Comparison of ENCODE assay signal across 1 cellular context in genomic region chr15:44663410-44664272, GRCh38.
TF ChIP-seq lines count a peak whose summit lies in the region.

Gene SPG11 (minus strand): TSS chr15:44663662. CDS start chr15:44663647, 15 bp downstream.

TF ChIP-seq in HepG2, 621 proteins besides CTCF, POLR2A, EP300 and RAD21 (continued from another document and continues in another):
- TF ChIP-seq ZBTB40 (IDR thresholded peaks at IDR 0.05): peak; percentile 52
- TF ChIP-seq ZBTB40 (CRISPR knock-in tag; IDR thresholded peaks at IDR 0.05): peak; percentile 77
- TF ChIP-seq YEATS2 (CRISPR knock-in tag; IDR thresholded peaks at IDR 0.05; ENCODE audit: borderline replicate concordance): peak; percentile 92; the same call in 1 of the 2 replicates
- 0 out of 2 replicates have a peak, but pooled peaks have one; percentile 75 for TF ChIP-seq ZNF703 (CRISPR knock-in tag; IDR thresholded peaks at IDR 0.05; ENCODE audit: borderline replicate concordance)
- TF ChIP-seq ZNF281 (CRISPR knock-in tag; IDR thresholded peaks at IDR 0.05; ENCODE audit: borderline replicate concordance): peak; percentile 27; the same call in 1 of the 2 replicates
- TF ChIP-seq ZBED4 (CRISPR knock-in tag; IDR thresholded peaks at IDR 0.05; ENCODE audit: borderline replicate concordance): 0 out of 2 replicates have a peak, but pooled peaks have one; percentile 54
- TF ChIP-seq DMTF1 (CRISPR knock-in tag; IDR thresholded peaks at IDR 0.05): no peak
- TF ChIP-seq ZNF569 (CRISPR knock-in tag; IDR thresholded peaks at IDR 0.05; ENCODE audit: borderline replicate concordance): peak; percentile 79; the same call in 1 of the 2 replicates
- TF ChIP-seq ZNF556 (CRISPR knock-in tag; IDR thresholded peaks at IDR 0.05; ENCODE audit: borderline replicate concordance): peak; percentile 30; the same call in 1 of the 2 replicates
- TF ChIP-seq ZFP91 (CRISPR knock-in tag; IDR thresholded peaks at IDR 0.05; ENCODE audit: borderline replicate concordance): peak; percentile 95; the same call in 1 of the 2 replicates
- TF ChIP-seq ZNF558 (CRISPR knock-in tag; IDR thresholded peaks at IDR 0.05; ENCODE audit: borderline replicate concordance): 0 out of 2 replicates have a peak, but pooled peaks have one; percentile 70
- TF ChIP-seq ZMYM4 (CRISPR knock-in tag; IDR thresholded peaks at IDR 0.05): peak; percentile 92
- TF ChIP-seq MAX (IDR thresholded peaks at IDR 0.05): peak; percentile 98
- peak; percentile 65; the same call in 1 of the 2 replicates for TF ChIP-seq SNAI1 (CRISPR knock-in tag; IDR thresholded peaks at IDR 0.05; ENCODE audit: borderline replicate concordance)
- no peak for TF ChIP-seq JUN (CRISPR knock-in tag; IDR thresholded peaks at IDR 0.05)
- TF ChIP-seq SP5 (CRISPR knock-in tag; IDR thresholded peaks at IDR 0.05; ENCODE audit: borderline replicate concordance, low read depth): no peak
- TF ChIP-seq PCBP1 (IDR thresholded peaks at IDR 0.05; ENCODE audit: borderline replicate concordance, low read depth, low read length): peak; percentile 58; the same call in 1 of the 2 replicates
- TF ChIP-seq ZNF609 (CRISPR knock-in tag; IDR thresholded peaks at IDR 0.05; ENCODE audit: borderline replicate concordance): peak; percentile 71
- peak; percentile 77; the same call in 1 of the 2 replicates for TF ChIP-seq ARNT2 (CRISPR knock-in tag; IDR thresholded peaks at IDR 0.05; ENCODE audit: low read depth)
- TF ChIP-seq ARID2 (CRISPR knock-in tag; IDR thresholded peaks at IDR 0.05; ENCODE audit: borderline replicate concordance): no peak
